In the genomic region with DNA sequence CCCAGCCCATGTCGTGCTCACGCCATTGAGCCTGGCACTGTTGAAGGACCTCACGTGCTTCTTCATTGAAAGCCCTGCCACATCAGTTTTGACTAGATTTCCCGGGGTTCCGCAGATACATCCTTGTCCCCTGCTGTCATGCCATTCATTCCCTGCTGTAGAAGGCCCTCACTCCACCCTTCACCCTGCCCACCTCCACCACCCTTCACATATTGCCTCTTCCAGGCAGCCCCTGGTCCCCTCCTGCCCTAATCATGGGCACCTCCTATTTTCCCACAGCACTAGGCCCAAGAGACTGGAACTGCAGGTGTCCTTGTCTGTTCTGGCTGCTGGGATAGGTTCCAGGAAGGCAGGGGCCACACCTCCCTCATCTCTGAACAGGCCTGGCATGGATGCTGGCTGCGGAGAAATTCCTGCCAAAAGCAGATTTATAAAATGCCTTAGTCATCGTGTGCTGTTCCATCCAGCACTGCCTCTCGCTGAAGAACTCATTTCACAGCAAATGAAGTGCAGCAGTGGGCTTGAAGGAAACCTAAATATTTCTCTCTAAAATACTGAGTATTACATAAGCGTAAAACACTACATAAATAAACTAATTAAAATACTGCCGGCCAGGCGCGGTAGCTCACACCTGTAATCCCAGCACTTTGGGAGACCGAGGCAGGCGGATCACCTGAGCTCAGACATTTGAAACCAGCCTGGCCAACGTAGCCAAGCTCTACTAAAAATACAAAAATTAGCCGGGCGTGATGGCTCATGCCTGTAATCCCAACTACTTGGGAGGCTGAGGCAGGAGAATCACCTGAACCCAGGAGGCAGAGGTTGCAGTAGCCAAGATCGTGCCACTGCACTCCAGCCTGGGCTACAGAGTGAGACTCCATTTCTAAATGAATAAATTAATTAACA, we compare ENCODE assay signal across 2 cellular contexts.
TF ChIP-seq lines count a peak whose summit lies in the region.

No MANE protein-coding gene starts in this region.

TF ChIP-seq in Ishikawa, 13 proteins besides CTCF, POLR2A, EP300 and RAD21:
- no peak for TF ChIP-seq USF1 (IDR thresholded peaks at IDR 0.05)
- no peak for TF ChIP-seq MAX (IDR thresholded peaks at IDR 0.05)
- no peak for TF ChIP-seq TAF1 (IDR thresholded peaks at IDR 0.05; ENCODE audit: low read depth)
- 0 out of 2 replicates have a peak, but pooled peaks have one; percentile 21 for TF ChIP-seq NFIC (IDR thresholded peaks at IDR 0.05)

TF ChIP-seq in K562, 482 proteins besides CTCF, POLR2A, EP300 and RAD21:
- TF ChIP-seq KDM4B (IDR thresholded peaks at IDR 0.05; ENCODE audit: borderline replicate concordance in 2 of 2, low read depth in 1 of 2): no peak
- TF ChIP-seq, protein P1, sequence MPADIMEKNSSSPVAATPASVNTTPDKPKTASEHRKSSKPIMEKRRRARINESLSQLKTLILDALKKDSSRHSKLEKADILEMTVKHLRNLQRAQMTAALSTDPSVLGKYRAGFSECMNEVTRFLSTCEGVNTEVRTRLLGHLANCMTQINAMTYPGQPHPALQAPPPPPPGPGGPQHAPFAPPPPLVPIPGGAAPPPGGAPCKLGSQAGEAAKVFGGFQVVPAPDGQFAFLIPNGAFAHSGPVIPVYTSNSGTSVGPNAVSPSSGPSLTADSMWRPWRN (IDR thresholded peaks at IDR 0.05; ENCODE audit: low read depth): no peak
- TF ChIP-seq KAT7 (CRISPR knock-in tag; IDR thresholded peaks at IDR 0.05; ENCODE audit: borderline replicate concordance): no peak
- no peak for TF ChIP-seq ZNF609 (CRISPR knock-in tag; IDR thresholded peaks at IDR 0.05; ENCODE audit: borderline replicate concordance)
- TF ChIP-seq, protein P2, sequence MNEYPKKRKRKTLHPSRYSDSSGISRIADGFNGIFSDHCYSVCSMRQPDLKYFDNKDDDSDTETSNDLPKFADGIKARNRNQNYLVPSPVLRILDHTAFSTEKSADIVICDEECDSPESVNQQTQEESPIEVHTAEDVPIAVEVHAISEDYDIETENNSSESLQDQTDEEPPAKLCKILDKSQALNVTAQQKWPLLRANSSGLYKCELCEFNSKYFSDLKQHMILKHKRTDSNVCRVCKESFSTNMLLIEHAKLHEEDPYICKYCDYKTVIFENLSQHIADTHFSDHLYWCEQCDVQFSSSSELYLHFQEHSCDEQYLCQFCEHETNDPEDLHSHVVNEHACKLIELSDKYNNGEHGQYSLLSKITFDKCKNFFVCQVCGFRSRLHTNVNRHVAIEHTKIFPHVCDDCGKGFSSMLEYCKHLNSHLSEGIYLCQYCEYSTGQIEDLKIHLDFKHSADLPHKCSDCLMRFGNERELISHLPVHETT (CRISPR knock-in tag; conservative IDR thresholded peaks at IDR 0.05 in 1 of 2, IDR thresholded peaks at IDR 0.05 in 1 of 2): no peak
- TF ChIP-seq CHD1 (IDR thresholded peaks at IDR 0.05; ENCODE audit: low read length): no peak
- TF ChIP-seq TAF1 (IDR thresholded peaks at IDR 0.05; ENCODE audit: control insufficient read depth, extremely low read depth, insufficient read depth, low read length, severe bottlenecking): no peak
- TF ChIP-seq, protein P3, sequence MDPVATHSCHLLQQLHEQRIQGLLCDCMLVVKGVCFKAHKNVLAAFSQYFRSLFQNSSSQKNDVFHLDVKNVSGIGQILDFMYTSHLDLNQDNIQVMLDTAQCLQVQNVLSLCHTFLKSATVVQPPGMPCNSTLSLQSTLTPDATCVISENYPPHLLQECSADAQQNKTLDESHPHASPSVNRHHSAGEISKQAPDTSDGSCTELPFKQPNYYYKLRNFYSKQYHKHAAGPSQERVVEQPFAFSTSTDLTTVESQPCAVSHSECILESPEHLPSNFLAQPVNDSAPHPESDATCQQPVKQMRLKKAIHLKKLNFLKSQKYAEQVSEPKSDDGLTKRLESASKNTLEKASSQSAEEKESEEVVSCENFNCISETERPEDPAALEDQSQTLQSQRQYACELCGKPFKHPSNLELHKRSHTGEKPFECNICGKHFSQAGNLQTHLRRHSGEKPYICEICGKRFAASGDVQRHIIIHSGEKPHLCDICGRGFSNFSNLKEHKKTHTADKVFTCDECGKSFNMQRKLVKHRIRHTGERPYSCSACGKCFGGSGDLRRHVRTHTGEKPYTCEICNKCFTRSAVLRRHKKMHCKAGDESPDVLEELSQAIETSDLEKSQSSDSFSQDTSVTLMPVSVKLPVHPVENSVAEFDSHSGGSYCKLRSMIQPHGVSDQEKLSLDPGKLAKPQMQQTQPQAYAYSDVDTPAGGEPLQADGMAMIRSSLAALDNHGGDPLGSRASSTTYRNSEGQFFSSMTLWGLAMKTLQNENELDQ (CRISPR knock-in tag; IDR thresholded peaks at IDR 0.05; ENCODE audit: borderline replicate concordance): no peak
- no peak for TF ChIP-seq CTBP1 (IDR thresholded peaks at IDR 0.05; ENCODE audit: borderline replicate concordance)
- no peak for TF ChIP-seq FOXK1 (CRISPR knock-in tag; IDR thresholded peaks at IDR 0.05; ENCODE audit: borderline replicate concordance)
- TF ChIP-seq KAT2B (IDR thresholded peaks at IDR 0.05; ENCODE audit: low read depth, low read length): no peak
- TF ChIP-seq C11orf30 (IDR thresholded peaks at IDR 0.05; ENCODE audit: low read depth): peak; percentile 53
- no peak for TF ChIP-seq ZNF143 (CRISPR knock-in tag; IDR thresholded peaks at IDR 0.05)
- peak; percentile 64 for TF ChIP-seq MAFG (tag; conservative IDR thresholded peaks at IDR 0.05)
- TF ChIP-seq NFE2L1 (tag; IDR thresholded peaks at IDR 0.05; ENCODE audit: borderline replicate concordance, low read depth): peak; percentile 39; the same call in 1 of the 2 replicates
- peak; percentile 63 for TF ChIP-seq NFE2 (IDR thresholded peaks at IDR 0.05; ENCODE audit: low read depth)
- no peak for TF ChIP-seq TCF7L2 (IDR thresholded peaks at IDR 0.05; ENCODE audit: low read depth, low read length)
